In the genomic region with DNA sequence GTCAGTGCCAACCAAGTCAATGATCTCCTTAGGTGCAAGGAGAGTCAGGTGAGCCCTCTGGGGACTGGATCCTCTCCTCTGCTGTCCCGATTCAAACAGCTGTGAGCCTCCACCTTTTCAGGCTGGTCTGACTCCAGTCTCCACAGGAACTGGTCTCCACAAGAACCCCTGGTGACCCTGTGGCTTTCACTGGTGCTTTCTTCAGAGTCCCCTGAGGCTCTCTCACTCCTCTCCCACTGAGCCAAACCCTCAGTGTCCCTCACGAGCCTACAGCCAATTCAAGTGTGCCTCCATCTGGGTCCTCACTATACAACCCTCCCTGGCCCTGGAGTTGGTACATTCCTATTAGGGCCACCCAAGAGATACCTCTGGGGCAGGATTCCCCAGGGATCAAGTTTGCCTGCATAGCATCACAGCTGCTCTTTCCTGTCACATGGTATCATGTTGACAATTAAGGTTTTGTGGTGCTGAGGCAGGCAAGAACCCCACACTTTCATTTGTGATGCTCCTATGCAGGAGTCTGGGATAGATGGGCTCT, we compare ENCODE assay signal across 1 cellular context.
A peak's percentile ranks its signal among the peaks of the same experiment; 100 is the strongest.
TF ChIP-seq lines count a peak whose summit lies in the region.

No MANE protein-coding gene starts in this region.

TF ChIP-seq in K562, 482 proteins besides CTCF, POLR2A, EP300 and RAD21 (continued from another document):
- peak; percentile 14 for TF ChIP-seq PRDM10 (IDR thresholded peaks at IDR 0.05; ENCODE audit: partially characterized antibody)
